ENCODE assay signal across 8 cellular contexts in the genomic region with DNA sequence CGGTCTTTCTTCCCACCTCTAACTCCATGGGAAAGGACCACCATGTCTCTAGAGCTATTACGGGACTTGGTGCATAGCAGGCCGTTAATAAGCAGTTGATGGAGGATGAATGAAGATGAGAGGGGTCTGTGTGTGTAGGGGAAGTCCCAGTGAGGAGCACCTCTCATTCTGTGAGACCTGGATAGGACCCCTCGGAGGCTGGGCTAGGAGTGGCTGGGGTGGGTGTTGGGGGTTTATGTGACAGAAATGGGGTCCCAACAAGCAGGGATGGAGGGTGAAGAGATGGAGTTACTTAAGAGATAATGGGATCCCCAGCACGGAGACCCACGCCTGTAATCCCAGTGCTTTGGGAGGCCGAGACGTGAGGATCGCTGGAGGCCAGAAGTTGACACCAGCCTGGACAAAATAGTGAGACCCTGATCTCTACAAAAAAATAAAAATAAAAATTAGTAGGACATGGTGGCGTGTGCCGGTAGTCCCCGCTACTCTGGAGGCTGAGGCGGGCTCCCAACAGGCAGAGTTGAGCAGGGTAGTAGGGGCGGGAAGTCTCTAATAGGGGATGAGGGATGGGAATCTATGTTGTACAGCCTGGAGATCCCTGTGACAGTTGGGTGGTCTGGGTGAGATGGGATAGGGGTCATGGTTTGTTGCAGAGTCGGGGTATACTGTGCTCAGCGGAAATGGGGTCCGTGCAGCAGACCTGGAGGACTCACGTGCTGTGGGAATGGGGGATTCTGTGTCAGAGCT.
DNase-seq lines count a peak whose midpoint lies in the region; ATAC-seq and TF ChIP-seq lines count a peak whose summit lies in the region.

No MANE protein-coding gene starts in this region.

- peak overlapping the region; percentile 86 for H3K4me3 Mint-ChIP-seq in stimulated activated naive CD8-positive, alpha-beta T cell treated with anti-CD3 and anti-CD28 coated beads, Interleukin-15, Interleukin-2, amounts not matched to agents 100 ng/mL and 50 ng/mL, for 24 hours

- peaks cover 22% of the 10 kb centered on the region for H3K4me1 Mint-ChIP-seq in stimulated activated naive CD8-positive, alpha-beta T cell treated with anti-CD3 and anti-CD28 coated beads, Interleukin-15, Interleukin-2, amounts not matched to agents 100 ng/mL and 50 ng/mL, for 24 hours (ENCODE audit: low read depth)

- H3K9me3 Mint-ChIP-seq in stimulated activated naive CD8-positive, alpha-beta T cell treated with anti-CD3 and anti-CD28 coated beads, Interleukin-15, Interleukin-2, amounts not matched to agents 100 ng/mL and 50 ng/mL, for 24 hours = peaks cover 2% of the 10 kb centered on the region

- H3K4me3 ChIP-seq in choroid plexus epithelial cell (ENCODE audit: low read depth, low read length) (peak overlapping the region; percentile 63), muscle layer of colon (ENCODE audit: low read depth in 1 of 2, low read length in 2 of 2) (peak overlapping the region; percentile 71 to 83)

- H3K36me3 Mint-ChIP-seq in stimulated activated naive CD8-positive, alpha-beta T cell treated with anti-CD3 and anti-CD28 coated beads, Interleukin-15, Interleukin-2, amounts not matched to agents 100 ng/mL and 50 ng/mL, for 24 hours (ENCODE audit: low read depth) = peaks cover 7% of the 10 kb centered on the region

- H3K4me1 ChIP-seq in muscle layer of colon (ENCODE audit: insufficient read depth, low read length) = peaks cover 25% of the 10 kb centered on the region

- peak overlapping the region; percentile 93 for H3K27ac Mint-ChIP-seq in stimulated activated naive CD8-positive, alpha-beta T cell treated with anti-CD3 and anti-CD28 coated beads, Interleukin-15, Interleukin-2, amounts not matched to agents 100 ng/mL and 50 ng/mL, for 24 hours

- peak overlapping the region; percentile 65 for H3K9ac ChIP-seq in muscle layer of colon (ENCODE audit: low read length)

- peak overlapping the region; percentile 92 for H3K27ac ChIP-seq in muscle layer of colon (ENCODE audit: low read depth, low read length)

- H3K36me3 ChIP-seq in muscle layer of colon (ENCODE audit: insufficient read depth, low read length) = no peaks in the 10 kb centered on the region

- H3K27me3 ChIP-seq in muscle layer of colon (ENCODE audit: control insufficient read depth in 1 of 2, insufficient read depth in 2 of 2, low read length in 2 of 2) = no peaks in the 10 kb centered on the region

- peaks cover 8% of the 10 kb centered on the region for H3K9me3 ChIP-seq in muscle layer of colon (ENCODE audit: low read length)

- ATAC-seq in stimulated activated naive CD8-positive, alpha-beta T cell treated with anti-CD3 and anti-CD28 coated beads, Interleukin-15, Interleukin-2, amounts not matched to agents 100 U/mL and 50 U/mL, for 24 hours = no peak
- ATAC-seq in HG02588 (IDR thresholded peaks at IDR 0.05; ENCODE audit: unreplicated experiment) = no peak

- H3K27me3 Mint-ChIP-seq in stimulated activated naive CD8-positive, alpha-beta T cell treated with anti-CD3 and anti-CD28 coated beads, Interleukin-15, Interleukin-2, amounts not matched to agents 100 ng/mL and 50 ng/mL, for 24 hours = no peaks in the 10 kb centered on the region

- DNase-seq in stimulated activated naive CD8-positive, alpha-beta T cell treated with anti-CD3 and anti-CD28 coated beads, Interleukin-15, Interleukin-2, amounts not matched to agents 100 U/mL and 50 U/mL, for 24 hours = no peak
- DNase-seq in choroid plexus epithelial cell (ENCODE audit: low read depth) (no peak), iPS-NIHi7 (ENCODE audit: extremely low spot score) (no peak), NCI-H146 treated with DMSO at 0.1 percent for 48 hours (lab: John Stamatoyannopoulos, UW; ENCODE audit: unreplicated experiment) (no peak), COLO829 (ENCODE audit: low spot score) (no peak)

- no peak for TF ChIP-seq CTCF in choroid plexus epithelial cell (conservative IDR thresholded peaks at IDR 0.05; ENCODE audit: low read depth, low read length)
